ENCODE assay signal across 13 cellular contexts in genomic region chrX:9897761-9898161, GRCh38.
A peak's percentile ranks its signal among the peaks of the same experiment; 100 is the strongest.
DNase-seq lines count a peak whose midpoint lies in the region; ATAC-seq and TF ChIP-seq lines count a peak whose summit lies in the region.
"Had no signal": no experiment of that assay in that cellular context is flagged by ENCODE, and none has a peak within 500 bp of the region (broad histone marks: within the 10 kb centered on the region; RNA-seq: fewer than 3 reads in every experiment).

No MANE protein-coding gene starts in this region.

- peak; percentile 89 for DNase-seq in HCEC 1CT
- DNase-seq in amniotic stem cell (lab: John Stamatoyannopoulos, UW): peak; percentile 68
- peak; percentile 73 for DNase-seq in foreskin melanocyte
- peak; percentile 70 for DNase-seq in smooth muscle cell of the brain vasculature (ENCODE audit: low read depth, low spot score)
- DNase-seq in NCI-H510A (lab: John Stamatoyannopoulos, UW): no peak
- no peak for DNase-seq in lower leg skin (ENCODE audit: low spot score in 2 of 2)
- DNase-seq: activated B cell treated with CpG ODN at 0.5 μM for 24 hours, NCI-H1417 treated with DMSO at 0.1 percent for 48 hours, right lobe of liver, SIG-M5, transverse colon had no signal

- 56 to 68% methylated on average over 6 of the region's 6 CpGs for WGBS in lower leg skin, 2 donors

- TF ChIP-seq POLR2A in lower leg skin (IDR thresholded peaks at IDR 0.05): no peak

- no peak overlapping the region for H3K4me3 ChIP-seq in lower leg skin (ENCODE audit: low read depth, poor library complexity, severe bottlenecking)
- H3K4me3 ChIP-seq: right lobe of liver, transverse colon had no signal

- no peak for TF ChIP-seq CTCF in lower leg skin (IDR thresholded peaks at IDR 0.05)

- ATAC-seq in HG03108 (IDR thresholded peaks at IDR 0.05; ENCODE audit: unreplicated experiment): no peak
- ATAC-seq in HG02885 (IDR thresholded peaks at IDR 0.05; ENCODE audit: poor library complexity, unreplicated experiment): no peak
- ATAC-seq: right lobe of liver had no signal

- intact Hi-C loops in lower leg skin (cut with DNase I; ENCODE audit: low total_unique reads): no loop called here

Comparison
In these comparisons a context has a peak if more than half of its experiments do, and no peak if none do; other contexts are left out.
1. DNase-seq: peak in HCEC 1CT (single experiment), amniotic stem cell (single experiment), foreskin melanocyte (single experiment) and smooth muscle cell of the brain vasculature (single experiment); none in NCI-H510A (single experiment) and lower leg skin (0 of 2).